In genomic region chr7:158917818-158918217, GRCh38 we compare ENCODE assay signal across 29 cellular contexts.
"Had no signal": no experiment of that assay in that cellular context is flagged by ENCODE, and none has a peak within 500 bp of the region (broad histone marks: within the 10 kb centered on the region; RNA-seq: fewer than 3 reads in every experiment).

No MANE protein-coding gene starts in this region.

- ATAC-seq: activated CD4-positive, alpha-beta T cell treated with anti-CD3 and anti-CD28 coated beads for 36 hours; activated CD8-positive, alpha-beta memory T cell treated with anti-CD3 and anti-CD28 coated beads, Interleukin-2, amount 10 ng/mL, durations not matched to agents 7 days and 5 days; activated CD8-positive, alpha-beta T cell treated with anti-CD3 and anti-CD28 coated beads, Interleukin-2, amount 10 ng/mL, durations not matched to agents 7 days and 5 days; activated naive CD4-positive, alpha-beta T cell treated with anti-CD3 and anti-CD28 coated beads, Interleukin-2, amount 50 U/mL, for 72 hours; effector memory CD8-positive, alpha-beta T cell; esophagus mucosa; heart left ventricle had no signal

- H3K27me3 ChIP-seq: ascending aorta, breast epithelium, cardiac muscle cell, colonic mucosa, heart left ventricle had no signal

- DNase-seq: activated CD4-positive, alpha-beta memory T cell treated with anti-CD3 and anti-CD28 coated beads for 36 hours; activated CD4-positive, alpha-beta T cell treated with anti-CD3 and anti-CD28 coated beads for 36 hours; activated CD4-positive, alpha-beta T cell treated with anti-CD3 and anti-CD28 coated beads, Interleukin-2, amount 10 ng/mL, durations not matched to agents 24 days and 14 days; activated CD4-positive, CD25-positive, alpha-beta regulatory T cell; activated CD4-positive, CD25-positive, alpha-beta regulatory T cell treated with anti-CD3 and anti-CD28 coated beads, Interleukin-2, amount 50 U/mL, for 72 hours; activated CD8-positive, alpha-beta memory T cell treated with anti-CD3 and anti-CD28 coated beads, Interleukin-2, amount 10 ng/mL, durations not matched to agents 7 days and 5 days; activated CD8-positive, alpha-beta memory T cell treated with anti-CD3 and anti-CD28 coated beads, Interleukin-2, amount 50 U/mL, for 4 hours; activated CD8-positive, alpha-beta T cell treated with anti-CD3 and anti-CD28 coated beads, Interleukin-2, amount 10 ng/mL, durations not matched to agents 7 days and 5 days; activated gamma-delta T cell; activated naive CD4-positive, alpha-beta T cell; activated naive CD4-positive, alpha-beta T cell treated with anti-CD3 and anti-CD28 coated beads, Interleukin-2, amount 10 ng/mL, durations not matched to agents 7 days and 5 days; activated naive CD8-positive, alpha-beta T cell treated with anti-CD3 and anti-CD28 coated beads, Interleukin-2, amount 10 ng/mL, durations not matched to agents 7 days and 5 days; activated T-cell treated with anti-CD3 and anti-CD28 coated beads, Interleukin-2, amount 50 U/mL, for 1 hour; activated T-cell treated with anti-CD3 and anti-CD28 coated beads, Interleukin-2, amount 50 U/mL, for 48 hours; central memory CD4-positive, alpha-beta T cell; cerebellar nuclear complex; colonic mucosa; effector CD4-positive, alpha-beta T cell; effector memory CD8-positive, alpha-beta T cell; foreskin fibroblast; heart left ventricle; T-helper 2 cell had no signal

- H3K27ac Mint-ChIP-seq: activated CD4-positive, alpha-beta memory T cell treated with anti-CD3 and anti-CD28 coated beads for 36 hours; activated CD4-positive, alpha-beta T cell treated with anti-CD3 and anti-CD28 coated beads for 36 hours; activated CD4-positive, alpha-beta T cell treated with anti-CD3 and anti-CD28 coated beads, Interleukin-2, amount 10 ng/mL, durations not matched to agents 24 days and 14 days; activated CD8-positive, alpha-beta memory T cell treated with anti-CD3 and anti-CD28 coated beads, Interleukin-2, amount 10 ng/mL, durations not matched to agents 7 days and 5 days; activated CD8-positive, alpha-beta T cell treated with anti-CD3 and anti-CD28 coated beads, Interleukin-2, amount 10 ng/mL, durations not matched to agents 7 days and 5 days; activated naive CD4-positive, alpha-beta T cell treated with anti-CD3 and anti-CD28 coated beads, Interleukin-2, amount 10 ng/mL, durations not matched to agents 7 days and 5 days; activated naive CD4-positive, alpha-beta T cell treated with anti-CD3 and anti-CD28 coated beads, Interleukin-2, amount 50 U/mL, for 72 hours; activated naive CD8-positive, alpha-beta T cell treated with anti-CD3 and anti-CD28 coated beads, Interleukin-2, amount 10 ng/mL, durations not matched to agents 7 days and 5 days; brain; effector memory CD8-positive, alpha-beta T cell had no signal

- H3K4me3 ChIP-seq: ascending aorta, breast epithelium, cardiac muscle cell, colonic mucosa, heart left ventricle had no signal

- H3K27ac ChIP-seq: ascending aorta, breast epithelium, cardiac muscle cell, colonic mucosa, heart left ventricle had no signal

- H3K9me3 ChIP-seq: ascending aorta, breast epithelium, colonic mucosa had no signal

- H3K4me1 Mint-ChIP-seq: activated CD4-positive, alpha-beta T cell treated with anti-CD3 and anti-CD28 coated beads for 36 hours; activated CD4-positive, alpha-beta T cell treated with anti-CD3 and anti-CD28 coated beads, Interleukin-2, amount 10 ng/mL, durations not matched to agents 24 days and 14 days; activated CD8-positive, alpha-beta memory T cell treated with anti-CD3 and anti-CD28 coated beads, Interleukin-2, amount 10 ng/mL, durations not matched to agents 7 days and 5 days; activated naive CD4-positive, alpha-beta T cell treated with anti-CD3 and anti-CD28 coated beads, Interleukin-2, amount 10 ng/mL, durations not matched to agents 7 days and 5 days; activated naive CD8-positive, alpha-beta T cell treated with anti-CD3 and anti-CD28 coated beads, Interleukin-2, amount 10 ng/mL, durations not matched to agents 7 days and 5 days; brain had no signal

- FAIRE-seq: frontal cortex had no signal

- H3K9me3 Mint-ChIP-seq: activated CD4-positive, alpha-beta memory T cell treated with anti-CD3 and anti-CD28 coated beads for 36 hours; activated CD4-positive, alpha-beta T cell treated with anti-CD3 and anti-CD28 coated beads, Interleukin-2, amount 10 ng/mL, durations not matched to agents 24 days and 14 days; activated naive CD4-positive, alpha-beta T cell treated with anti-CD3 and anti-CD28 coated beads, Interleukin-2, amount 10 ng/mL, durations not matched to agents 7 days and 5 days; activated naive CD4-positive, alpha-beta T cell treated with anti-CD3 and anti-CD28 coated beads, Interleukin-2, amount 50 U/mL, for 72 hours; activated naive CD8-positive, alpha-beta T cell treated with anti-CD3 and anti-CD28 coated beads, Interleukin-2, amount 10 ng/mL, durations not matched to agents 7 days and 5 days; brain; effector memory CD8-positive, alpha-beta T cell had no signal

- H3K27me3 Mint-ChIP-seq: activated CD4-positive, alpha-beta memory T cell treated with anti-CD3 and anti-CD28 coated beads for 36 hours; activated CD4-positive, alpha-beta T cell treated with anti-CD3 and anti-CD28 coated beads for 36 hours; activated CD4-positive, alpha-beta T cell treated with anti-CD3 and anti-CD28 coated beads, Interleukin-2, amount 10 ng/mL, durations not matched to agents 24 days and 14 days; activated CD8-positive, alpha-beta memory T cell treated with anti-CD3 and anti-CD28 coated beads, Interleukin-2, amount 10 ng/mL, durations not matched to agents 7 days and 5 days; activated naive CD4-positive, alpha-beta T cell treated with anti-CD3 and anti-CD28 coated beads, Interleukin-2, amount 10 ng/mL, durations not matched to agents 7 days and 5 days; activated naive CD8-positive, alpha-beta T cell treated with anti-CD3 and anti-CD28 coated beads, Interleukin-2, amount 10 ng/mL, durations not matched to agents 7 days and 5 days; brain; effector memory CD8-positive, alpha-beta T cell had no signal

- H3K4me1 ChIP-seq: ascending aorta, breast epithelium, colonic mucosa had no signal

- H3K36me3 ChIP-seq: breast epithelium, colonic mucosa had no signal

- H3K4me3 Mint-ChIP-seq: activated CD4-positive, alpha-beta memory T cell treated with anti-CD3 and anti-CD28 coated beads for 36 hours; activated CD4-positive, alpha-beta T cell treated with anti-CD3 and anti-CD28 coated beads for 36 hours; activated CD4-positive, alpha-beta T cell treated with anti-CD3 and anti-CD28 coated beads, Interleukin-2, amount 10 ng/mL, durations not matched to agents 24 days and 14 days; activated CD8-positive, alpha-beta memory T cell treated with anti-CD3 and anti-CD28 coated beads, Interleukin-2, amount 10 ng/mL, durations not matched to agents 7 days and 5 days; activated CD8-positive, alpha-beta T cell treated with anti-CD3 and anti-CD28 coated beads, Interleukin-2, amount 10 ng/mL, durations not matched to agents 7 days and 5 days; activated naive CD4-positive, alpha-beta T cell treated with anti-CD3 and anti-CD28 coated beads, Interleukin-2, amount 10 ng/mL, durations not matched to agents 7 days and 5 days; activated naive CD8-positive, alpha-beta T cell treated with anti-CD3 and anti-CD28 coated beads, Interleukin-2, amount 10 ng/mL, durations not matched to agents 7 days and 5 days; brain; effector memory CD8-positive, alpha-beta T cell had no signal
